ENCODE assay signal across 1 cellular context in genomic region chr10:102151774-102152544, GRCh38.
TF ChIP-seq lines count a peak whose summit lies in the region.

Gene NOLC1 (plus strand): TSS chr10:102152389. CDS start chr10:102152411, 22 bp downstream.

TF ChIP-seq in K562, 482 proteins besides CTCF, POLR2A, EP300 and RAD21 (continued from another document and continues in another):
- no peak for TF ChIP-seq U2AF1 (optimal IDR thresholded peaks at IDR 0.05; ENCODE audit: low read depth, low read length)
- no peak for TF ChIP-seq DACH1 (IDR thresholded peaks at IDR 0.05; ENCODE audit: partially characterized antibody)
- TF ChIP-seq USF1 (CRISPR knock-in tag; IDR thresholded peaks at IDR 0.05): no peak; the same call in none of the 2 replicates
- TF ChIP-seq POLR2AphosphoS2 (IDR thresholded peaks at IDR 0.05; ENCODE audit: low read length): peak; percentile 81; the same call in 1 of the 2 replicates
- no peak for TF ChIP-seq SAFB2 (IDR thresholded peaks at IDR 0.05; ENCODE audit: borderline replicate concordance, low read depth, low read length, severe bottlenecking)
- no peak for TF ChIP-seq ZNF146 (CRISPR knock-in tag; IDR thresholded peaks at IDR 0.05; ENCODE audit: unreplicated experiment)
- TF ChIP-seq FOXK2 (conservative IDR thresholded peaks at IDR 0.05 in 1 of 2, IDR thresholded peaks at IDR 0.05 in 1 of 2; ENCODE audit: low read depth in 2 of 2): peak; percentile 92
- peak; percentile 55; the same call in 1 of the 2 replicates for TF ChIP-seq NBN (IDR thresholded peaks at IDR 0.05; ENCODE audit: low read depth)
- TF ChIP-seq NRF1 (conservative IDR thresholded peaks at IDR 0.05 in 1 of 2, IDR thresholded peaks at IDR 0.05 in 1 of 2): peak; percentile 88 to 89
- peak; percentile 77 for TF ChIP-seq TAF1 (IDR thresholded peaks at IDR 0.05; ENCODE audit: control insufficient read depth, extremely low read depth, insufficient read depth, low read length, severe bottlenecking)
- TF ChIP-seq NR2C1 (IDR thresholded peaks at IDR 0.05): peak; percentile 91
- TF ChIP-seq NR2C1 (tag; IDR thresholded peaks at IDR 0.05): peak; percentile 94
- peak; percentile 92 for TF ChIP-seq ATF3 (IDR thresholded peaks at IDR 0.05)
- peak; percentile 88; the same call in 1 of the 2 replicates for TF ChIP-seq ATF3 (CRISPR knock-in tag; conservative IDR thresholded peaks at IDR 0.05)
- TF ChIP-seq ZNF280A (IDR thresholded peaks at IDR 0.05; ENCODE audit: low read depth, partially characterized antibody): no peak
- peak; percentile 44 for TF ChIP-seq PKNOX1 (IDR thresholded peaks at IDR 0.05)
- no peak for TF ChIP-seq ZSCAN29 (IDR thresholded peaks at IDR 0.05)
- 0 out of 2 replicates have a peak, but pooled peaks have one; percentile 16 for TF ChIP-seq NFE2 (IDR thresholded peaks at IDR 0.05; ENCODE audit: low read depth)
- TF ChIP-seq POU5F1 (IDR thresholded peaks at IDR 0.05; ENCODE audit: borderline replicate concordance, low read depth, low read length, partially characterized antibody): no peak
- no peak for TF ChIP-seq SNAPC5 (CRISPR knock-in tag; IDR thresholded peaks at IDR 0.05)
- TF ChIP-seq GTF2B (IDR thresholded peaks at IDR 0.05; ENCODE audit: extremely low read depth, insufficient read length): no peak
- TF ChIP-seq DNMT1 (IDR thresholded peaks at IDR 0.05): no peak
- peak; percentile 97 for TF ChIP-seq ATF1 (CRISPR knock-in tag; IDR thresholded peaks at IDR 0.05)
- peak; percentile 99 for TF ChIP-seq ATF1 (tag; IDR thresholded peaks at IDR 0.05)
- TF ChIP-seq RBBP5 (IDR thresholded peaks at IDR 0.05; ENCODE audit: borderline replicate concordance, insufficient read depth, low read length, poor library complexity, severe bottlenecking): peak; percentile 62
- TF ChIP-seq BRCA1 (IDR thresholded peaks at IDR 0.05): no peak
- TF ChIP-seq BRCA1 (CRISPR knock-in tag; IDR thresholded peaks at IDR 0.05): no peak
- TF ChIP-seq ZNF197 (CRISPR knock-in tag; IDR thresholded peaks at IDR 0.05; ENCODE audit: low read depth): no peak
- TF ChIP-seq ZNF707 (CRISPR knock-in tag; conservative IDR thresholded peaks at IDR 0.05): no peak
- peak; percentile 55; the same call in 1 of the 2 replicates for TF ChIP-seq CTBP1 (IDR thresholded peaks at IDR 0.05; ENCODE audit: borderline replicate concordance)
- TF ChIP-seq ZNF512 (tag; IDR thresholded peaks at IDR 0.05): no peak
- TF ChIP-seq HDAC6 (IDR thresholded peaks at IDR 0.05; ENCODE audit: low read depth, low read length): no peak
- no peak for TF ChIP-seq ZBTB26 (CRISPR knock-in tag; IDR thresholded peaks at IDR 0.05)
- TF ChIP-seq MIER1 (IDR thresholded peaks at IDR 0.05; ENCODE audit: low read depth): no peak
- TF ChIP-seq TEAD2 (tag; IDR thresholded peaks at IDR 0.05): 0 out of 2 replicates have a peak, but pooled peaks have one; percentile 36
- no peak for TF ChIP-seq ZNF165 (CRISPR knock-in tag; IDR thresholded peaks at IDR 0.05; ENCODE audit: borderline replicate concordance)
- no peak for TF ChIP-seq PBX2 (CRISPR knock-in tag; IDR thresholded peaks at IDR 0.05; ENCODE audit: low read depth)
- no peak for TF ChIP-seq PBX2 (tag; conservative IDR thresholded peaks at IDR 0.05; ENCODE audit: low read depth)
- TF ChIP-seq ZNF57 (CRISPR knock-in tag; IDR thresholded peaks at IDR 0.05): no peak
- TF ChIP-seq ARID3A (IDR thresholded peaks at IDR 0.05; ENCODE audit: borderline replicate concordance, low read depth, low read length): no peak
- no peak for TF ChIP-seq MBD1 (CRISPR knock-in tag; IDR thresholded peaks at IDR 0.05)
- no peak for TF ChIP-seq ZBTB5 (IDR thresholded peaks at IDR 0.05)
- TF ChIP-seq E2F8 (IDR thresholded peaks at IDR 0.05; ENCODE audit: low read depth, partially characterized antibody): peak; percentile 100
